ENCODE assay signal across 18 cellular contexts in the genomic region with DNA sequence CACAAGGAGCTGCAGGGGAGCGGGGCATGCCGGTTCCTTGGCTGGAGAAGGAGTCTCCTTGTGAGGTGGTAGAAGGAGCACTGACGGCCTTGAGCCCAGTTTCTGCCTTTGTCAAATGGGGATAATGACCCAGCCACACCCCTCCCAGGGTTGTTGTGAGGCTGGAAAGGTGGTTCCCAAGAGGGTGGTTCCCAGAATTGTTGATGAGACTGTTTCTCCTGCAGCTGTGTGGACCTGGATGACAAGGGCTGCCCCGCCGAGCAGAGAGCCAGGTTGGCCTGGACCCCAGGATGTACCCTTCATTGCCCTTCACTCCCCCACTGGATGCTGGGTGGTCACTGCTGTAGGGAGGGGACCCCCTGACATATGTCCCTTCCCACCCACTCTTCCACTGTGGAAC. TPM values are rescaled to one million over a fixed set of nuclear protein-coding genes. Genes with fewer than 3 reads are reported as not detected.
DNase-seq lines count a peak whose midpoint lies in the region; ATAC-seq and TF ChIP-seq lines count a peak whose summit lies in the region.
"Had no signal": no experiment of that assay in that cellular context is flagged by ENCODE, and none has a peak within 500 bp of the region (broad histone marks: within the 10 kb centered on the region; RNA-seq: fewer than 3 reads in every experiment).

No MANE protein-coding gene starts in this region.

- no peaks in the 10 kb centered on the region for H3K27me3 Mint-ChIP-seq in Calu3 (ENCODE audit: unreplicated experiment)
- H3K27me3 Mint-ChIP-seq in WTC11 (ENCODE audit: low read depth), result no peaks in the 10 kb centered on the region
- H3K27me3 Mint-ChIP-seq in type B pancreatic cell, result no peaks in the 10 kb centered on the region
- H3K27me3 Mint-ChIP-seq: B cell had no signal

- H3K9me3 Mint-ChIP-seq in Calu3 (ENCODE audit: low read depth, unreplicated experiment) (no peaks in the 10 kb centered on the region), WTC11 (no peaks in the 10 kb centered on the region), type B pancreatic cell (no peaks in the 10 kb centered on the region)
- H3K9me3 Mint-ChIP-seq: CD8-positive, alpha-beta T cell; H9 had no signal

- in situ Hi-C loops in brain microvascular endothelial cell (cut with HindIII; ENCODE audit: low pct_ligation_motif_present, low sequenced_read_pairs), result no loop called here

- H3K4me1 Mint-ChIP-seq in Calu3 (ENCODE audit: low read depth, unreplicated experiment) (peaks cover 33% of the 10 kb centered on the region), WTC11 (peaks cover 8% of the 10 kb centered on the region), type B pancreatic cell (ENCODE audit: unreplicated experiment) (peaks cover 4% of the 10 kb centered on the region)
- H3K4me1 Mint-ChIP-seq: B cell had no signal

- TF ChIP-seq CTCF in Calu3 (IDR thresholded peaks at IDR 0.05; ENCODE audit: unreplicated experiment) (no peak), WTC11 (IDR thresholded peaks at IDR 0.05) (no peak), mucosa of descending colon (IDR thresholded peaks at IDR 0.05) (no peak), type B pancreatic cell (conservative IDR thresholded peaks at IDR 0.05) (no peak), brain microvascular endothelial cell (IDR thresholded peaks at IDR 0.05; ENCODE audit: low read depth, low read length, missing control alignments) (no peak)

- no peak overlapping the region for H3K27ac ChIP-seq in brain microvascular endothelial cell
- H3K27ac ChIP-seq: BLaER1 treated with 17β-estradiol and CSF1 and Interleukin-3, amounts not matched to agents 10 nM and 100 nM had no signal

- H3K36me3 ChIP-seq in mucosa of descending colon (ENCODE audit: low read depth), result no peaks in the 10 kb centered on the region
- H3K36me3 ChIP-seq in brain microvascular endothelial cell (replicated peaks), result peaks cover 19% of the 10 kb centered on the region
- H3K36me3 ChIP-seq: BLaER1 treated with 17β-estradiol and CSF1 and Interleukin-3, amounts not matched to agents 10 nM and 100 nM had no signal

- DNase-seq in Calu3, result no peak
- DNase-seq in WTC11 (ENCODE audit: low spot score), result no peak
- DNase-seq in mucosa of descending colon, result peak in 2 of 3 donors; percentile 38 to 71
- DNase-seq in type B pancreatic cell (ENCODE audit: extremely low spot score, unreplicated experiment), result no peak
- DNase-seq in brain microvascular endothelial cell, result no peak
- DNase-seq: CD8-positive, alpha-beta T cell; DMS 273 treated with DMSO at 0.1 percent for 48 hours; DMS53; DND-41; EL; H9 had no signal

- H3K4me3 ChIP-seq in mucosa of descending colon, result no peak overlapping the region
- no peak overlapping the region for H3K4me3 ChIP-seq in brain microvascular endothelial cell (ENCODE audit: low read depth, low read length)
- H3K4me3 ChIP-seq: BLaER1 treated with 17β-estradiol and CSF1 and Interleukin-3, amounts not matched to agents 10 nM and 100 nM; GM12878 had no signal

- H3K4me1 ChIP-seq in mucosa of descending colon (ENCODE audit: low read depth), result peaks cover 22% of the 10 kb centered on the region

- H3K27ac Mint-ChIP-seq in Calu3 (ENCODE audit: unreplicated experiment) (peak overlapping the region; percentile 2), WTC11 (peak overlapping the region; percentile 15; the same call in 1 of the 2 replicates), type B pancreatic cell (peak overlapping the region; percentile 62)
- H3K27ac Mint-ChIP-seq: B cell; CD8-positive, alpha-beta T cell had no signal

- CTCF ChIA-PET in Calu3 (lab: Charles Lee), result interaction anchor here (0.6 to 161.2 kb wide), 31 partner anchors 5 to 1776 kb away, joined by 3 to 42089 read pairs (median 10); a partner anchor contains a TSS
- CTCF ChIA-PET in WTC11 (lab: Charles Lee), result interaction anchor here (0.6 to 1.7 kb wide), 5 partner anchors 9 to 66 kb away, joined by 3 to 15 read pairs (median 3); no protein-coding TSS in a partner anchor

- H3K27me3 ChIP-seq in brain microvascular endothelial cell (replicated peaks), result no peaks in the 10 kb centered on the region
- H3K27me3 ChIP-seq: BLaER1 treated with 17β-estradiol and CSF1 and Interleukin-3, amounts not matched to agents 10 nM and 100 nM had no signal

- H3K9me3 ChIP-seq in mucosa of descending colon, result no peaks in the 10 kb centered on the region
- H3K9me3 ChIP-seq: BLaER1 treated with 17β-estradiol and CSF1 and Interleukin-3, amounts not matched to agents 10 nM and 100 nM had no signal

- no peak for ATAC-seq in WTC11
- ATAC-seq in mucosa of descending colon, result no peak
- ATAC-seq in esophagus mucosa, result no peak
- ATAC-seq: CD8-positive, alpha-beta T cell; GM12878; HepG2 had no signal

- H3K36me3 Mint-ChIP-seq in Calu3 (ENCODE audit: insufficient read depth, unreplicated experiment) (peaks cover 100% of the 10 kb centered on the region), WTC11 (peaks cover 47% of the 10 kb centered on the region), type B pancreatic cell (peaks cover 7% of the 10 kb centered on the region)
- H3K36me3 Mint-ChIP-seq: CD8-positive, alpha-beta T cell had no signal

- no TSS peak for BruUV-seq in Calu3 (replicated peaks; lab: Mats Ljungman, UMichigan)

- POLR2A ChIA-PET in WTC11 (lab: Charles Lee), result interaction anchor here (0.6 kb wide), 1 partner anchor 10 kb away, joined by 4 read pairs; no protein-coding TSS in a partner anchor

- H3K4me3 Mint-ChIP-seq in Calu3 (ENCODE audit: low read depth, unreplicated experiment) (no peak overlapping the region), WTC11 (no peak overlapping the region), type B pancreatic cell (no peak overlapping the region)
- H3K4me3 Mint-ChIP-seq: B cell; CD8-positive, alpha-beta T cell; H9 had no signal

- intact Hi-C loops in Calu3 (cut with micrococcal nuclease; ENCODE audit: unreplicated experiment), result no loop called here
- intact Hi-C loops in mucosa of descending colon (cut with DNase I, micrococcal nuclease), result no loop called here

TF ChIP-seq in WTC11, 78 proteins besides CTCF, POLR2A, EP300 and RAD21 (continues in another document):
- no peak for TF ChIP-seq SMAD3 (CRISPR knock-in tag; IDR thresholded peaks at IDR 0.05; ENCODE audit: borderline replicate concordance)
- TF ChIP-seq, protein P1, sequence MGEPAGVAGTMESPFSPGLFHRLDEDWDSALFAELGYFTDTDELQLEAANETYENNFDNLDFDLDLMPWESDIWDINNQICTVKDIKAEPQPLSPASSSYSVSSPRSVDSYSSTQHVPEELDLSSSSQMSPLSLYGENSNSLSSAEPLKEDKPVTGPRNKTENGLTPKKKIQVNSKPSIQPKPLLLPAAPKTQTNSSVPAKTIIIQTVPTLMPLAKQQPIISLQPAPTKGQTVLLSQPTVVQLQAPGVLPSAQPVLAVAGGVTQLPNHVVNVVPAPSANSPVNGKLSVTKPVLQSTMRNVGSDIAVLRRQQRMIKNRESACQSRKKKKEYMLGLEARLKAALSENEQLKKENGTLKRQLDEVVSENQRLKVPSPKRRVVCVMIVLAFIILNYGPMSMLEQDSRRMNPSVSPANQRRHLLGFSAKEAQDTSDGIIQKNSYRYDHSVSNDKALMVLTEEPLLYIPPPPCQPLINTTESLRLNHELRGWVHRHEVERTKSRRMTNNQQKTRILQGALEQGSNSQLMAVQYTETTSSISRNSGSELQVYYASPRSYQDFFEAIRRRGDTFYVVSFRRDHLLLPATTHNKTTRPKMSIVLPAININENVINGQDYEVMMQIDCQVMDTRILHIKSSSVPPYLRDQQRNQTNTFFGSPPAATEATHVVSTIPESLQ (CRISPR knock-in tag; IDR thresholded peaks at IDR 0.05), result no peak
- TF ChIP-seq, protein P2, sequence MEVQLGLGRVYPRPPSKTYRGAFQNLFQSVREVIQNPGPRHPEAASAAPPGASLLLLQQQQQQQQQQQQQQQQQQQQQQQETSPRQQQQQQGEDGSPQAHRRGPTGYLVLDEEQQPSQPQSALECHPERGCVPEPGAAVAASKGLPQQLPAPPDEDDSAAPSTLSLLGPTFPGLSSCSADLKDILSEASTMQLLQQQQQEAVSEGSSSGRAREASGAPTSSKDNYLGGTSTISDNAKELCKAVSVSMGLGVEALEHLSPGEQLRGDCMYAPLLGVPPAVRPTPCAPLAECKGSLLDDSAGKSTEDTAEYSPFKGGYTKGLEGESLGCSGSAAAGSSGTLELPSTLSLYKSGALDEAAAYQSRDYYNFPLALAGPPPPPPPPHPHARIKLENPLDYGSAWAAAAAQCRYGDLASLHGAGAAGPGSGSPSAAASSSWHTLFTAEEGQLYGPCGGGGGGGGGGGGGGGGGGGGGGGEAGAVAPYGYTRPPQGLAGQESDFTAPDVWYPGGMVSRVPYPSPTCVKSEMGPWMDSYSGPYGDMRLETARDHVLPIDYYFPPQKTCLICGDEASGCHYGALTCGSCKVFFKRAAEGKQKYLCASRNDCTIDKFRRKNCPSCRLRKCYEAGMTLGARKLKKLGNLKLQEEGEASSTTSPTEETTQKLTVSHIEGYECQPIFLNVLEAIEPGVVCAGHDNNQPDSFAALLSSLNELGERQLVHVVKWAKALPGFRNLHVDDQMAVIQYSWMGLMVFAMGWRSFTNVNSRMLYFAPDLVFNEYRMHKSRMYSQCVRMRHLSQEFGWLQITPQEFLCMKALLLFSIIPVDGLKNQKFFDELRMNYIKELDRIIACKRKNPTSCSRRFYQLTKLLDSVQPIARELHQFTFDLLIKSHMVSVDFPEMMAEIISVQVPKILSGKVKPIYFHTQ (CRISPR knock-in tag; IDR thresholded peaks at IDR 0.05), result no peak
- no peak for TF ChIP-seq TCF7 (CRISPR knock-in tag; IDR thresholded peaks at IDR 0.05; ENCODE audit: low read depth)

RNA-seq across cellular contexts. Expression of a gene that starts 10.8 kb away (rescaled TPM):
- total RNA-seq in Calu3 (2022) (2,121 and 2,217 TPM in 2 replicates), WTC11 (2021) (40.6 to 46.7 TPM (median 46.5 TPM) in 3 replicates), mucosa of descending colon (10 to 100 TPM; 63.2 to 84.3 (median 67.1) TPM), type B pancreatic cell (ENCODE audit: low replicate concordance) (39.8 and 67.2 TPM in 2 replicates), esophagus mucosa (44.3 TPM)

RNA-seq across cellular contexts. Expression of a gene that starts 18.2 kb away (rescaled TPM):
- total RNA-seq in Calu3 (2022) (2,531 and 2,746 TPM in 2 replicates), WTC11 (2021) (42.4 to 48.5 TPM (median 44.0 TPM) in 3 replicates), mucosa of descending colon (10 to 100 TPM; 13.6 to 49.0 (median 28.0) TPM), type B pancreatic cell (ENCODE audit: low replicate concordance) (31.8 and 73.9 TPM in 2 replicates), esophagus mucosa (45.3 TPM)
- total RNA-seq: CD8-positive, alpha-beta T cell had no signal

RNA-seq across cellular contexts. Expression of a gene that starts 19.7 kb away (rescaled TPM):
- 4,829 and 4,830 TPM in 2 replicates for total RNA-seq in Calu3 (2022)
- total RNA-seq in WTC11 (2021), result 153 to 209 TPM (median 158 TPM) in 3 replicates
- total RNA-seq in mucosa of descending colon, result 100 to 1,000 TPM; 104 to 284 (median 161) TPM
- total RNA-seq in type B pancreatic cell (ENCODE audit: low replicate concordance), result 123 and 230 TPM in 2 replicates
- total RNA-seq in esophagus mucosa, result 118 TPM

RNA-seq across cellular contexts. Expression of a gene that starts 31.7 kb away (rescaled TPM):
- total RNA-seq in Calu3 (2022), result 1,186 and 1,276 TPM in 2 replicates
- total RNA-seq in WTC11 (2021), result 24.3 to 25.7 TPM (median 24.9 TPM) in 3 replicates
- 10 to 100 TPM; 27.7 to 74.6 (median 47.9) TPM for total RNA-seq in mucosa of descending colon
- total RNA-seq in type B pancreatic cell (ENCODE audit: low replicate concordance), result 23.5 and 31.5 TPM in 2 replicates
- 22.4 TPM for total RNA-seq in esophagus mucosa

RNA-seq across cellular contexts. Expression of a gene that starts 51.3 kb away (rescaled TPM):
- total RNA-seq in Calu3 (2022) (1.3 and 3.2 TPM in 2 replicates), WTC11 (2021) (2.4 to 3.1 TPM (median 2.7 TPM) in 3 replicates), mucosa of descending colon (1 to 10 TPM in 2 of 3 donors, under 1 TPM in 1; 0.23 to 2.0 (median 1.5) TPM), type B pancreatic cell (ENCODE audit: low replicate concordance) (3.3 and 5.4 TPM in 2 replicates), esophagus mucosa (1.1 TPM)
- total RNA-seq: A172, G401, GM12878, HepG2 had no signal

Comparison
In these comparisons a context has a peak if more than half of its experiments do, and no peak if none do; other contexts are left out.
1. DNase-seq: peak in mucosa of descending colon (2 of 3); none in Calu3 (single experiment), WTC11 (single experiment), type B pancreatic cell (single experiment) and brain microvascular endothelial cell (single experiment).
2. H3K27ac Mint-ChIP-seq: peak in every context shown above with its lines; median percentile 62 in type B pancreatic cell; 15 in WTC11; 2 in Calu3.
3. RNA of a gene that starts 10.8 kb away (total RNA-seq): 2,121 to 2,217 TPM in Calu3; 63.2 to 84.3 TPM in mucosa of descending colon, 44.3 TPM in esophagus mucosa (single experiment), 40.6 to 46.7 TPM in WTC11 and 39.8 to 67.2 TPM in type B pancreatic cell; every median in the first group is over 10 times any median in the second.
4. RNA of a gene that starts 18.2 kb away (total RNA-seq): 2,531 to 2,746 TPM in Calu3; 42.4 to 48.5 TPM in WTC11, 45.3 TPM in esophagus mucosa (single experiment), 31.8 to 73.9 TPM in type B pancreatic cell and 13.6 to 49.0 TPM in mucosa of descending colon; every median in the first group is over 10 times any median in the second.
5. RNA of a gene that starts 19.7 kb away (total RNA-seq): 4,829 to 4,830 TPM in Calu3; 153 to 209 TPM in WTC11, 104 to 284 TPM in mucosa of descending colon, 123 to 230 TPM in type B pancreatic cell and 118 TPM in esophagus mucosa (single experiment); every median in the first group is over 10 times any median in the second.